In genomic region chr1:39386997-39387396, GRCh38 we compare ENCODE assay signal across 12 cellular contexts.
DNase-seq lines count a peak whose midpoint lies in the region; ATAC-seq and TF ChIP-seq lines count a peak whose summit lies in the region.
"Had no signal": no experiment of that assay in that cellular context is flagged by ENCODE, and none has a peak within 500 bp of the region (broad histone marks: within the 10 kb centered on the region; RNA-seq: fewer than 3 reads in every experiment).

No MANE protein-coding gene starts in this region.

- no peak for ATAC-seq in CD8-positive, alpha-beta T cell
- ATAC-seq in gastroesophageal sphincter: no peak
- ATAC-seq in naive thymus-derived CD8-positive, alpha-beta T cell: no peak

- no peak overlapping the region for H3K27ac ChIP-seq in CD8-positive, alpha-beta T cell (ENCODE audit: low read depth, low read length)
- H3K27ac ChIP-seq in SJSA1 (peak overlapping the region; percentile 47), gastroesophageal sphincter (peak overlapping the region in 3 of 4 donors; percentile 63 to 84 (median 82)), trophoblast cell (ENCODE audit: low read depth, low read length) (peak overlapping the region; percentile 54)

- H2BK5ac ChIP-seq in trophoblast cell (ENCODE audit: low read depth, low read length, poor library complexity): no peak overlapping the region

- no peak overlapping the region for H4K12ac ChIP-seq in trophoblast cell (ENCODE audit: low read depth, low read length)

- no peak overlapping the region for H2AK5ac ChIP-seq in trophoblast cell (ENCODE audit: low read length)

- no peaks in the 10 kb centered on the region for H3K79me2 ChIP-seq in trophoblast cell (ENCODE audit: control insufficient read depth, insufficient read depth, low read length, poor library complexity)

- H3K36me3 ChIP-seq in CD8-positive, alpha-beta T cell (ENCODE audit: insufficient read depth, low read length): peaks cover 39% of the 10 kb centered on the region
- H3K36me3 ChIP-seq in SJSA1 (peaks cover 81% of the 10 kb centered on the region), gastroesophageal sphincter (peaks cover 0 to 70% of the 10 kb centered on the region in 2 donors), trophoblast cell (ENCODE audit: control insufficient read depth in 1 of 2, insufficient read depth in 2 of 2, low read length in 2 of 2) (peaks cover 27 to 35% of the 10 kb centered on the region in 2 experiments)

- H3K9ac ChIP-seq in trophoblast cell (ENCODE audit: low read length): no peak overlapping the region

- H3K4me1 ChIP-seq in CD8-positive, alpha-beta T cell (ENCODE audit: insufficient read depth, low read length): no peaks in the 10 kb centered on the region
- peaks cover 28% of the 10 kb centered on the region for H3K4me1 ChIP-seq in SJSA1 (replicated peaks)
- H3K4me1 ChIP-seq in gastroesophageal sphincter: peaks cover 13 to 75% (median 18%) of the 10 kb centered on the region in 3 donors
- H3K4me1 ChIP-seq in trophoblast cell (ENCODE audit: control insufficient read depth in 1 of 2, insufficient read depth in 2 of 2, low read length in 2 of 2): peaks cover 4 to 8% of the 10 kb centered on the region in 2 experiments

- H3K9me3 Mint-ChIP-seq in CD8-positive, alpha-beta T cell: no peaks in the 10 kb centered on the region
- no peaks in the 10 kb centered on the region for H3K9me3 Mint-ChIP-seq in naive thymus-derived CD8-positive, alpha-beta T cell
- H3K9me3 Mint-ChIP-seq: brain, neural crest cell had no signal

- no peak overlapping the region for H4K91ac ChIP-seq in trophoblast cell (ENCODE audit: low read depth, low read length)

- no peak overlapping the region for H2BK12ac ChIP-seq in trophoblast cell (ENCODE audit: low read length)

- 78 to 80% methylated on average over 4 to 5 of the region's 5 CpGs for WGBS in gastroesophageal sphincter (ENCODE audit: low coverage in 1 of 2), 2 donors
- WGBS in trophoblast cell (ENCODE audit: extremely low coverage, insufficient coverage, insufficient read length): no CpG with 5 or more reads among the region's 5 CpGs

- no peak overlapping the region for H3K18ac ChIP-seq in trophoblast cell (ENCODE audit: low read length)

- H3K14ac ChIP-seq in trophoblast cell (ENCODE audit: low read length): no peak overlapping the region

- no peak overlapping the region for H3K4me3 Mint-ChIP-seq in CD8-positive, alpha-beta T cell
- H3K4me3 Mint-ChIP-seq in naive thymus-derived CD8-positive, alpha-beta T cell: no peak overlapping the region
- H3K4me3 Mint-ChIP-seq: brain, neural crest cell had no signal

- POLR2A ChIA-PET in CD8-positive, alpha-beta T cell (lab: Charles Lee): no interaction called here
- POLR2A ChIA-PET in naive thymus-derived CD8-positive, alpha-beta T cell (lab: Charles Lee): interaction anchor here (1.2 kb wide), 1 partner anchor 24 kb away, joined by 4 read pairs; no protein-coding TSS in a partner anchor

- H3K9me3 ChIP-seq in CD8-positive, alpha-beta T cell (ENCODE audit: low read length): no peaks in the 10 kb centered on the region
- no peaks in the 10 kb centered on the region for H3K9me3 ChIP-seq in SJSA1 (replicated peaks)
- no peaks in the 10 kb centered on the region for H3K9me3 ChIP-seq in gastroesophageal sphincter
- H3K9me3 ChIP-seq in trophoblast cell (ENCODE audit: insufficient read depth, low read depth, low read length): no peaks in the 10 kb centered on the region
- H3K9me3 ChIP-seq: right atrium auricular region had no signal

- H3K27me3 Mint-ChIP-seq in CD8-positive, alpha-beta T cell (ENCODE audit: low read depth): no peaks in the 10 kb centered on the region
- H3K27me3 Mint-ChIP-seq in naive thymus-derived CD8-positive, alpha-beta T cell: no peaks in the 10 kb centered on the region
- H3K27me3 Mint-ChIP-seq: brain had no signal

- H3K27me3 ChIP-seq in CD8-positive, alpha-beta T cell (ENCODE audit: insufficient read depth, low read length): no peaks in the 10 kb centered on the region
- no peaks in the 10 kb centered on the region for H3K27me3 ChIP-seq in SJSA1 (replicated peaks)
- no peaks in the 10 kb centered on the region for H3K27me3 ChIP-seq in gastroesophageal sphincter
- H3K27me3 ChIP-seq in trophoblast cell (ENCODE audit: insufficient read depth, low read length): no peaks in the 10 kb centered on the region
- H3K27me3 ChIP-seq: right atrium auricular region had no signal

- no peak overlapping the region for H4K8ac ChIP-seq in trophoblast cell (ENCODE audit: low read depth, low read length)

- H3K4ac ChIP-seq in trophoblast cell (ENCODE audit: low read depth, low read length): no peak overlapping the region

- no peak overlapping the region for H3K23ac ChIP-seq in trophoblast cell (ENCODE audit: low read length)

- no peak for TF ChIP-seq POLR2A in gastroesophageal sphincter (IDR thresholded peaks at IDR 0.05)

- H3K27ac Mint-ChIP-seq in CD8-positive, alpha-beta T cell: peak overlapping the region; percentile 19
- peak overlapping the region in 3 of 10 donors; percentile 28 to 62 (median 34) for H3K27ac Mint-ChIP-seq in naive thymus-derived CD8-positive, alpha-beta T cell

- no peak overlapping the region for H2AFZ ChIP-seq in trophoblast cell (ENCODE audit: insufficient read depth, low read length, poor library complexity)

- peak overlapping the region; percentile 7 for H3K4me2 ChIP-seq in trophoblast cell (ENCODE audit: low read length)

- no peak for TF ChIP-seq EP300 in gastroesophageal sphincter (IDR thresholded peaks at IDR 0.05)

- H3K79me1 ChIP-seq in trophoblast cell (ENCODE audit: low read length): no peaks in the 10 kb centered on the region

- intact Hi-C loops in CD8-positive, alpha-beta T cell (cut with DNase I, micrococcal nuclease): no loop called here
- intact Hi-C loops in cardiac septum (cut with DNase I): no loop called here

- peaks cover 82% of the 10 kb centered on the region for H3K36me3 Mint-ChIP-seq in CD8-positive, alpha-beta T cell
- peaks cover 0 to 91% (median 32%) of the 10 kb centered on the region in 3 donors for H3K36me3 Mint-ChIP-seq in naive thymus-derived CD8-positive, alpha-beta T cell

- peaks cover 14% of the 10 kb centered on the region for H3K4me1 Mint-ChIP-seq in CD8-positive, alpha-beta T cell (ENCODE audit: low read depth)
- peaks cover 4 to 14% (median 10%) of the 10 kb centered on the region in 4 donors for H3K4me1 Mint-ChIP-seq in naive thymus-derived CD8-positive, alpha-beta T cell

- DNase-seq in CD8-positive, alpha-beta T cell: no peak
- DNase-seq in SJSA1 (ENCODE audit: low read depth in 1 of 2, low spot score in 2 of 2) (no peak), trophoblast cell (no peak), HuH-7.5 (ENCODE audit: low spot score) (no peak), AG08396 (ENCODE audit: low spot score) (no peak), cardiac septum (ENCODE audit: low spot score) (no peak)
- DNase-seq in naive thymus-derived CD8-positive, alpha-beta T cell: no peak
- DNase-seq: activated CD8-positive, alpha-beta memory T cell treated with anti-CD3 and anti-CD28 coated beads, Interleukin-2, amount 50 U/mL, for 48 hours had no signal

- CTCF ChIA-PET in CD8-positive, alpha-beta T cell (lab: Charles Lee): interaction anchor here (0.8 to 4.6 kb wide), 6 partner anchors 9 to 295 kb away, joined by 3 to 26 read pairs (median 4); no protein-coding TSS in a partner anchor

- no peak overlapping the region for H2BK120ac ChIP-seq in trophoblast cell (ENCODE audit: insufficient read depth, low read length, poor library complexity)

- H3K4me3 ChIP-seq in CD8-positive, alpha-beta T cell (ENCODE audit: low read depth, low read length): no peak overlapping the region
- H3K4me3 ChIP-seq in SJSA1: no peak overlapping the region
- no peak overlapping the region for H3K4me3 ChIP-seq in gastroesophageal sphincter
- H3K4me3 ChIP-seq in trophoblast cell (ENCODE audit: low read depth, low read length): no peak overlapping the region
- H3K4me3 ChIP-seq: right atrium auricular region had no signal

- TF ChIP-seq CTCF in CD8-positive, alpha-beta T cell (IDR thresholded peaks at IDR 0.05): no peak
- TF ChIP-seq CTCF in gastroesophageal sphincter (IDR thresholded peaks at IDR 0.05): no peak
